8 cellular contexts compared by ENCODE assay signal in genomic region chr3:111070772-111071256, GRCh38. TPM values are rescaled to one million over a fixed set of nuclear protein-coding genes. Genes with fewer than 3 reads are reported as not detected.
A peak's percentile ranks its signal among the peaks of the same experiment; 100 is the strongest.
DNase-seq lines count a peak whose midpoint lies in the region; ATAC-seq and TF ChIP-seq lines count a peak whose summit lies in the region.

No MANE protein-coding gene starts in this region.

- no peaks in the 10 kb centered on the region for H3K9me3 ChIP-seq in KOPT-K1 (ENCODE audit: insufficient read depth, low read length, poor library complexity, severe bottlenecking)

- no peak for TF ChIP-seq CTCF in glutamatergic neuron (IDR thresholded peaks at IDR 0.05; ENCODE audit: partially characterized antibody, unreplicated experiment)

- no peaks in the 10 kb centered on the region for H3K36me3 Mint-ChIP-seq in glutamatergic neuron (ENCODE audit: unreplicated experiment)

- H3K27ac Mint-ChIP-seq in glutamatergic neuron (ENCODE audit: unreplicated experiment): peak overlapping the region; percentile 94

- H3K4me1 Mint-ChIP-seq in glutamatergic neuron (ENCODE audit: low read depth, unreplicated experiment): peaks cover 18% of the 10 kb centered on the region

- ATAC-seq in GM18511 (IDR thresholded peaks at IDR 0.05; ENCODE audit: unreplicated experiment) (peak; percentile 16), HG02970 (IDR thresholded peaks at IDR 0.05; ENCODE audit: low FRiP score, unreplicated experiment) (no peak)

- peaks cover 11% of the 10 kb centered on the region for H3K27me3 Mint-ChIP-seq in glutamatergic neuron (ENCODE audit: unreplicated experiment)

- intact Hi-C loops in posterior vena cava (cut with DNase I): no loop called here

- H3K9me3 Mint-ChIP-seq in glutamatergic neuron (ENCODE audit: unreplicated experiment): peaks cover 13% of the 10 kb centered on the region

- H3K4me3 Mint-ChIP-seq in glutamatergic neuron (ENCODE audit: unreplicated experiment): peak overlapping the region; percentile 99

- peak; percentile 74 for DNase-seq in activated effector memory CD4-positive, alpha-beta T cell treated with anti-CD3 and anti-CD28 coated beads, Interleukin-2, amount 50 U/mL, for 16 hours
- DNase-seq in glutamatergic neuron: no peak
- peak; percentile 80 for DNase-seq in posterior vena cava (ENCODE audit: low spot score)
- no peak for DNase-seq in KG1 (lab: John Stamatoyannopoulos, UW)
- DNase-seq in cortex of kidney (lab: John Stamatoyannopoulos, UW): no peak

- peak overlapping the region; percentile 42 for H3K27ac ChIP-seq in KOPT-K1 (ENCODE audit: low read depth, low read length, poor library complexity, severe bottlenecking)

- no peaks in the 10 kb centered on the region for H3K36me3 ChIP-seq in KOPT-K1 (ENCODE audit: insufficient read depth, low read length)

RNA-seq across cellular contexts. Expression of gene NECTIN3, which starts 0.8 kb away (rescaled TPM):
- total RNA-seq in glutamatergic neuron (ENCODE audit: unreplicated experiment) (22.6 TPM), posterior vena cava (10 to 100 TPM; 21.0 to 21.8 TPM)

Comparison
In these comparisons a context has a peak if more than half of its experiments do, and no peak if none do; other contexts are left out.
1. DNase-seq: peak in activated effector memory CD4-positive, alpha-beta T cell treated with anti-CD3 and anti-CD28 coated beads, Interleukin-2, amount 50 U/mL, for 16 hours (single experiment) and posterior vena cava (single experiment); none in glutamatergic neuron (single experiment), KG1 (single experiment) and cortex of kidney (single experiment).